In the genomic region with DNA sequence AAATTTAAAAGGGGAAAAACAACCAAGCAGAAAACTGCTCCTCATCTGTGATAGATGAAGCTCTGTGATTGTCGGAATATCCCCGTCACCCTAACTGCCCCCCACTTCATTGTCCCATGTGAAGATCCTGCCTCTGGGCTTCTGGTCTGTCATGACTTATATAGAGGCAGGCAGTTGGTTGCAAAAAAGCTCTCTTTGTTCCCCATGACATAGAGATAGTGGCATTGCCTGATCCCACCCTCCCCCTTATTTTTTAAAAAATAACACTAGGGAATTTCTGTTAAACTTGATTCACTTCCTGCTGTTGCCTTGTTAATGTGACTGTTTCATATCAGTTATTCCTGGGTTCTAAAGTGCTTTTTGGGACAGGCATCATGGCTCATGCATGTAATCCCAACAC, we compare ENCODE assay signal across 18 cellular contexts.
DNase-seq lines count a peak whose midpoint lies in the region; ATAC-seq and TF ChIP-seq lines count a peak whose summit lies in the region.
"Had no signal": no experiment of that assay in that cellular context is flagged by ENCODE, and none has a peak within 500 bp of the region (broad histone marks: within the 10 kb centered on the region; RNA-seq: fewer than 3 reads in every experiment).

No MANE protein-coding gene starts in this region.

- H3K27me3 Mint-ChIP-seq in GM23338 (ENCODE audit: insufficient read depth, low read depth, poor library complexity): peaks cover 33% of the 10 kb centered on the region
- no peaks in the 10 kb centered on the region for H3K27me3 Mint-ChIP-seq in stimulated activated naive B cell treated with anti-CD40 and anti-IgM and Interleukin-4, amounts not matched to agents 10 μg/mL and 1 μg/mL and 100 μg/mL, for 72 hours
- H3K27me3 Mint-ChIP-seq: CD4-positive, CD25-positive, alpha-beta regulatory T cell had no signal

- H3K36me3 Mint-ChIP-seq in GM23338 (ENCODE audit: low read depth): peaks cover 34% of the 10 kb centered on the region
- peaks cover 7 to 38% of the 10 kb centered on the region in 2 donors for H3K36me3 Mint-ChIP-seq in stimulated activated naive B cell treated with anti-CD40 and anti-IgM and Interleukin-4, amounts not matched to agents 10 μg/mL and 1 μg/mL and 100 μg/mL, for 72 hours

- no peaks in the 10 kb centered on the region for H3K9me2 ChIP-seq in GM23338 (ENCODE audit: insufficient read depth)

- no TSS peak for BruUV-seq in mammary epithelial cell (replicated peaks; lab: Mats Ljungman, UMichigan)

- H3K36me3 ChIP-seq in GM23338 (ENCODE audit: insufficient read depth) (peaks cover 14% of the 10 kb centered on the region), mammary epithelial cell (ENCODE audit: insufficient read depth, low read length) (peaks cover 4% of the 10 kb centered on the region)

- ATAC-seq in GM23338 (no peak), foreskin keratinocyte (no peak), Right ventricle myocardium superior (ENCODE audit: poor library complexity) (no peak), HG03196 (IDR thresholded peaks at IDR 0.05; ENCODE audit: unreplicated experiment) (no peak)
- ATAC-seq in stimulated activated naive B cell treated with anti-CD40 and anti-IgM and Interleukin-4, amounts not matched to agents 10 μg/mL and 1 μg/mL and 100 μg/mL, for 72 hours (replicated peaks): no peak
- ATAC-seq: HCT116 had no signal

- H3K4me1 ChIP-seq in GM23338 (ENCODE audit: insufficient read depth) (peaks cover 64% of the 10 kb centered on the region), foreskin keratinocyte (peaks cover 18% of the 10 kb centered on the region), mammary epithelial cell (ENCODE audit: insufficient read depth, low read length) (peaks cover 4% of the 10 kb centered on the region)
- H3K4me1 ChIP-seq: Caco-2 had no signal

- H2AFZ ChIP-seq in GM23338 (no peak overlapping the region), mammary epithelial cell (ENCODE audit: low read depth, low read length) (no peak overlapping the region)

- peaks cover 20% of the 10 kb centered on the region; the same call in 1 of the 2 replicates for H3F3A ChIP-seq in GM23338 (replicated peaks; ENCODE audit: low read depth)

- in situ Hi-C loops in SK-MEL-5 (cut with HindIII; ENCODE audit: low pct_unique_long_range_greater_than_20kb, low sequenced_read_pairs) (no loop called here), mammary epithelial cell (cut with MboI; ENCODE audit: low sequenced_read_pairs in 2 of 2) (loop anchor here in 1 of 2 donors (25.0 kb wide), 1 partner anchor 187 kb away; no protein-coding TSS in a partner anchor)

- H3K9me3 ChIP-seq in mammary epithelial cell (replicated peaks; ENCODE audit: insufficient read depth, low read length): no peaks in the 10 kb centered on the region
- H3K9me3 ChIP-seq: Caco-2 had no signal

- peak overlapping the region; percentile 52; the same call in 1 of the 2 replicates for H3K27ac Mint-ChIP-seq in GM23338
- H3K27ac Mint-ChIP-seq in stimulated activated naive B cell treated with anti-CD40 and anti-IgM and Interleukin-4, amounts not matched to agents 10 μg/mL and 1 μg/mL and 100 μg/mL, for 72 hours: peak overlapping the region; percentile 42

- H3K9ac ChIP-seq in mammary epithelial cell (ENCODE audit: insufficient read depth, low read length): no peak overlapping the region

- intact Hi-C loops in mammary epithelial cell (cut with micrococcal nuclease): no loop called here
- intact Hi-C loops in Right ventricle myocardium superior (cut with DNase I): no loop called here

- DNase-seq in GM23338 (ENCODE audit: low spot score) (no peak), SK-MEL-5 (ENCODE audit: low read depth, low spot score) (peak; percentile 79), foreskin keratinocyte (no peak), mammary epithelial cell (no peak), Right ventricle myocardium superior (no peak)
- DNase-seq in stimulated activated naive B cell treated with anti-CD40 and anti-IgM and Interleukin-4, amounts not matched to agents 10 μg/mL and 1 μg/mL and 100 μg/mL, for 72 hours: no peak
- DNase-seq: ACHN; Caco-2; CD4-positive, CD25-positive, alpha-beta regulatory T cell; GOT3; NCI-H1048; NCI-H1436 treated with DMSO at 0.1 percent for 48 hours; NCI-H2029; NCI-H345; NCI-H524 treated with DMSO at 0.1 percent for 48 hours had no signal

- peaks cover 85% of the 10 kb centered on the region for H3K4me1 Mint-ChIP-seq in GM23338
- H3K4me1 Mint-ChIP-seq in stimulated activated naive B cell treated with anti-CD40 and anti-IgM and Interleukin-4, amounts not matched to agents 10 μg/mL and 1 μg/mL and 100 μg/mL, for 72 hours: peaks cover 58 to 92% of the 10 kb centered on the region in 2 donors

- no peak overlapping the region for H3K4me3 ChIP-seq in GM23338
- H3K4me3 ChIP-seq in mammary epithelial cell (replicated peaks in 1 of 3; ENCODE audit: insufficient read depth in 1 of 3, low read depth in 2 of 3, low read length in 3 of 3): no peak overlapping the region

- H3K4me3 Mint-ChIP-seq in GM23338: no peak overlapping the region
- H3K4me3 Mint-ChIP-seq in stimulated activated naive B cell treated with anti-CD40 and anti-IgM and Interleukin-4, amounts not matched to agents 10 μg/mL and 1 μg/mL and 100 μg/mL, for 72 hours: no peak overlapping the region
- H3K4me3 Mint-ChIP-seq: CD4-positive, CD25-positive, alpha-beta regulatory T cell had no signal

- H3K9me3 Mint-ChIP-seq in GM23338: peaks cover under 1% of the 10 kb centered on the region; the same call in 1 of the 3 replicates
- H3K9me3 Mint-ChIP-seq in stimulated activated naive B cell treated with anti-CD40 and anti-IgM and Interleukin-4, amounts not matched to agents 10 μg/mL and 1 μg/mL and 100 μg/mL, for 72 hours: no peaks in the 10 kb centered on the region
- H3K9me3 Mint-ChIP-seq: CD4-positive, CD25-positive, alpha-beta regulatory T cell had no signal

- dilution Hi-C loops in mammary epithelial cell (cut with HindIII; ENCODE audit: low sequenced_read_pairs): no loop called here

- H3K27me3 ChIP-seq in GM23338 (ENCODE audit: insufficient read depth): no peaks in the 10 kb centered on the region
- no peaks in the 10 kb centered on the region for H3K27me3 ChIP-seq in foreskin keratinocyte
- no peaks in the 10 kb centered on the region for H3K27me3 ChIP-seq in mammary epithelial cell (ENCODE audit: insufficient read depth, low read length)

- WGBS in mammary epithelial cell (ENCODE audit: low coverage, missing lambda C conversion rate): 100% methylated on average over 1 of the region's 2 CpGs

- H3K79me2 ChIP-seq in GM23338 (replicated peaks; ENCODE audit: insufficient read depth) (peaks cover 100% of the 10 kb centered on the region), mammary epithelial cell (ENCODE audit: insufficient read depth, low read length) (peaks cover 84% of the 10 kb centered on the region)

- CTCF ChIA-PET in mammary epithelial cell (lab: Charles Lee; ENCODE audit: low non-redundant PET): no interaction called here

- no peak for TF ChIP-seq CTCF in GM23338 (conservative IDR thresholded peaks at IDR 0.05; ENCODE audit: low read depth in 2 of 2)
- TF ChIP-seq CTCF in foreskin keratinocyte (conservative IDR thresholded peaks at IDR 0.05): no peak
- no peak for TF ChIP-seq CTCF in mammary epithelial cell (conservative IDR thresholded peaks at IDR 0.05 in 1 of 2, IDR thresholded peaks at IDR 0.05 in 1 of 2; ENCODE audit: extremely low read depth in 1 of 2, insufficient read depth in 1 of 2, low read depth in 1 of 2, low read length in 2 of 2)

- H3K27ac ChIP-seq in GM23338 (ENCODE audit: low read depth) (0 out of 2 replicates have a peak overlapping the region, but pooled peaks have one; percentile 39), foreskin keratinocyte (peak overlapping the region; percentile 16), mammary epithelial cell (ENCODE audit: insufficient read depth, low read depth, low read length) (no peak overlapping the region)
- H3K27ac ChIP-seq: RWPE1 had no signal

- H3K4me2 ChIP-seq in GM23338 (peak overlapping the region; percentile 21; the same call in 1 of the 2 replicates), mammary epithelial cell (ENCODE audit: insufficient read depth, low read depth, low read length) (no peak overlapping the region)

- H4K20me1 ChIP-seq in GM23338 (replicated peaks; ENCODE audit: insufficient read depth) (peaks cover 97% of the 10 kb centered on the region), mammary epithelial cell (ENCODE audit: insufficient read depth, low read length) (no peaks in the 10 kb centered on the region)

TF ChIP-seq in GM23338, 12 proteins besides CTCF, POLR2A, EP300 and RAD21:
- 0 out of 2 replicates have a peak, but pooled peaks have one; percentile 13 for TF ChIP-seq POLR2AphosphoS5 (IDR thresholded peaks at IDR 0.05; ENCODE audit: low read depth)
- no peak for TF ChIP-seq REST (IDR thresholded peaks at IDR 0.05; ENCODE audit: unreplicated experiment)
